19 cellular contexts compared by ENCODE assay signal in the genomic region with DNA sequence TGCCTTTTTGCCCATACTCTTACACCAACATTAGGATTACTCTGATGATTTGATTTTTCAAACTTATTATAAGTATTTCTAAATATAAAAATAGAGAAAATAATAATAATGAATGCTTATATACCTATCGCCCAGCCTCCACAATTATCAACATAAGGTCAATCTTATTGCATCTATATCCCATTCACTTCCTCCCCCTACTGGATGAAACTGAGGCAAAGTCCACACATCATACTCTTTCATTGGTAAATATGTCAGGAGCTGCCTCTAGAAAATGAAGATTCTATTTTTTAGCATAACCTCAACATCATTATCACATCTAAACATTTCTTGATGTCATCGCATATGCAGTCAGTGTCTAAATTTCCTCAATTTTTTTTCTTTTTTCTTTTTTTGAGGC. TPM values are rescaled to one million over a fixed set of nuclear protein-coding genes. Genes with fewer than 3 reads are reported as not detected.
DNase-seq lines count a peak whose midpoint lies in the region; ATAC-seq, FAIRE-seq and TF ChIP-seq lines count a peak whose summit lies in the region.
"Had no signal": no experiment of that assay in that cellular context is flagged by ENCODE, and none has a peak within 500 bp of the region (broad histone marks: within the 10 kb centered on the region; RNA-seq: fewer than 3 reads in every experiment).

No MANE protein-coding gene starts in this region.

- H3T11ph ChIP-seq in H9 (ENCODE audit: low read length), result no peak overlapping the region

- H3K56ac ChIP-seq in H9 (ENCODE audit: insufficient read length, low read depth, low read length), result no peak overlapping the region

- DNase-seq in A549 (ENCODE audit: low read depth in 1 of 2, low spot score in 1 of 2) (peak in 1 of 2 experiments; percentile 17), H9 (no peak), glutamatergic neuron (no peak), RCC 7860 (ENCODE audit: low spot score) (no peak), Ammon's horn (ENCODE audit: low spot score) (no peak), SKM-1 (lab: John Stamatoyannopoulos, UW; ENCODE audit: unreplicated experiment) (no peak)
- DNase-seq: activated CD8-positive, alpha-beta T cell treated with anti-CD3 and anti-CD28 coated beads for 36 hours; activated T-cell treated with anti-CD3 and anti-CD28 coated beads, Interleukin-2, amount 50 U/mL, for 48 hours; effector CD4-positive, alpha-beta T cell; foreskin melanocyte; GDM1; NCI-H2081; Peyer's patch; T-cell; WERI-Rb-1 had no signal

- H3K27ac ChIP-seq in A549 (peak overlapping the region; percentile 57 to 69; a peak in 5 of 6 replicates), H9 (ENCODE audit: insufficient read length, low read depth, low read length) (no peak overlapping the region), VCaP (peak overlapping the region; percentile 69)
- H3K27ac ChIP-seq: WERI-Rb-1 had no signal

- peak overlapping the region; percentile 74 for H3K4me2 ChIP-seq in A549
- no peak overlapping the region for H3K4me2 ChIP-seq in H9 (ENCODE audit: insufficient read depth, insufficient read length, low read length)

- POLR2A ChIA-PET in A549 (lab: Yijun Ruan, JAX), result no interaction called here

- no peak overlapping the region for H2BK15ac ChIP-seq in H9 (ENCODE audit: low read depth, low read length)

- H3K4me3 ChIP-seq in A549, result no peak overlapping the region
- H3K4me3 ChIP-seq: Peyer's patch had no signal

- H3K4me1 Mint-ChIP-seq in H9, result peaks cover 16 to 18% of the 10 kb centered on the region in 2 experiments
- H3K4me1 Mint-ChIP-seq in glutamatergic neuron (ENCODE audit: low read depth, unreplicated experiment), result no peaks in the 10 kb centered on the region
- H3K4me1 Mint-ChIP-seq: T-cell had no signal

- no peak overlapping the region for H3K4ac ChIP-seq in H9 (ENCODE audit: low read depth, low read length)

- no peak overlapping the region for H4K8ac ChIP-seq in H9 (replicated peaks; ENCODE audit: insufficient read length, low read depth, low read length)

- H3K79me1 ChIP-seq in H9 (ENCODE audit: insufficient read depth, low read depth, low read length, poor library complexity, severe bottlenecking), result no peaks in the 10 kb centered on the region

- no peaks in the 10 kb centered on the region for H3K27me3 ChIP-seq in H9 (ENCODE audit: insufficient read depth, low read length)
- H3K27me3 ChIP-seq: Peyer's patch had no signal

- ATAC-seq in A549, result no peak
- ATAC-seq in HG02884 (IDR thresholded peaks at IDR 0.05; ENCODE audit: unreplicated experiment), result no peak
- ATAC-seq: activated CD8-positive, alpha-beta T cell treated with anti-CD3 and anti-CD28 coated beads for 36 hours; T-cell had no signal

- no peaks in the 10 kb centered on the region for H3K36me3 Mint-ChIP-seq in H9 (ENCODE audit: insufficient read depth in 1 of 3, low read depth in 3 of 3)
- H3K36me3 Mint-ChIP-seq in glutamatergic neuron (ENCODE audit: unreplicated experiment), result no peaks in the 10 kb centered on the region
- H3K36me3 Mint-ChIP-seq: activated naive CD8-positive, alpha-beta T cell; T-cell had no signal

- TF ChIP-seq RAD21 in A549 (conservative IDR thresholded peaks at IDR 0.05 in 1 of 2, IDR thresholded peaks at IDR 0.05 in 1 of 2), result peak; percentile 43 to 49; a peak in 4 of 5 replicates

- H3K27ac Mint-ChIP-seq in H9 (no peak overlapping the region), glutamatergic neuron (ENCODE audit: unreplicated experiment) (no peak overlapping the region)
- H3K27ac Mint-ChIP-seq: activated CD8-positive, alpha-beta T cell treated with anti-CD3 and anti-CD28 coated beads for 36 hours; activated naive CD8-positive, alpha-beta T cell; T-cell had no signal

- H3K9ac ChIP-seq in H9 (ENCODE audit: extremely low read depth, insufficient read length, low read length), result no peak overlapping the region

- H2AFZ ChIP-seq in H9 (ENCODE audit: low read length), result no peak overlapping the region

- H2BK120ac ChIP-seq in H9 (ENCODE audit: low read depth, low read length, poor library complexity, severe bottlenecking), result no peak overlapping the region

- H2BK12ac ChIP-seq in H9 (ENCODE audit: insufficient read length, low read depth, low read length), result no peak overlapping the region

- H3K27me3 Mint-ChIP-seq in H9 (ENCODE audit: low read depth) (no peaks in the 10 kb centered on the region), glutamatergic neuron (ENCODE audit: unreplicated experiment) (no peaks in the 10 kb centered on the region)
- H3K27me3 Mint-ChIP-seq: activated CD8-positive, alpha-beta T cell treated with anti-CD3 and anti-CD28 coated beads for 36 hours; activated naive CD8-positive, alpha-beta T cell; T-cell had no signal

- no peaks in the 10 kb centered on the region; the same call in 1 of the 2 replicates for H3K79me2 ChIP-seq in H9 (ENCODE audit: insufficient read depth, low read length)

- no peak overlapping the region for H3K4me3 Mint-ChIP-seq in H9
- H3K4me3 Mint-ChIP-seq in glutamatergic neuron (ENCODE audit: unreplicated experiment), result no peak overlapping the region
- H3K4me3 Mint-ChIP-seq: activated CD8-positive, alpha-beta T cell treated with anti-CD3 and anti-CD28 coated beads for 36 hours; activated naive CD8-positive, alpha-beta T cell; T-cell had no signal

- TF ChIP-seq EP300 in A549 (IDR thresholded peaks at IDR 0.05), result no peak

- H3K23me2 ChIP-seq in H9 (ENCODE audit: insufficient read length, low read depth, low read length, poor library complexity, severe bottlenecking), result no peaks in the 10 kb centered on the region

- no peaks in the 10 kb centered on the region for H3K9me3 Mint-ChIP-seq in H9
- H3K9me3 Mint-ChIP-seq in glutamatergic neuron (ENCODE audit: unreplicated experiment), result no peaks in the 10 kb centered on the region
- H3K9me3 Mint-ChIP-seq: activated CD8-positive, alpha-beta T cell treated with anti-CD3 and anti-CD28 coated beads for 36 hours had no signal

- H3K14ac ChIP-seq in H9 (ENCODE audit: insufficient read depth, low read length), result no peak overlapping the region

- no peak overlapping the region for H3K23ac ChIP-seq in H9 (ENCODE audit: insufficient read length, low read depth, low read length)

- H2BK5ac ChIP-seq in H9 (ENCODE audit: insufficient read length, low read length), result no peak overlapping the region

- H3K18ac ChIP-seq in H9 (ENCODE audit: insufficient read length, low read depth, low read length), result no peak overlapping the region

- no peaks in the 10 kb centered on the region for H4K20me1 ChIP-seq in H9 (ENCODE audit: control insufficient read depth, insufficient read depth, insufficient read length)

- no peak overlapping the region for H2BK20ac ChIP-seq in H9 (ENCODE audit: low read depth, low read length, poor library complexity, severe bottlenecking)

- no peak overlapping the region for H4K91ac ChIP-seq in H9 (ENCODE audit: insufficient read length, low read depth, low read length)

- H2AK5ac ChIP-seq in H9 (ENCODE audit: insufficient read length, low read length), result no peak overlapping the region

- TF ChIP-seq CTCF in A549 (IDR thresholded peaks at IDR 0.05) (peak; percentile 31), H9 (conservative IDR thresholded peaks at IDR 0.05) (peak; percentile 59), VCaP (conservative IDR thresholded peaks at IDR 0.05) (no peak), glutamatergic neuron (IDR thresholded peaks at IDR 0.05; ENCODE audit: partially characterized antibody, unreplicated experiment) (peak; percentile 14)

- CTCF ChIA-PET in A549 (lab: Yijun Ruan, JAX), result interaction anchor here (0.9 to 2.4 kb wide), 7 partner anchors 11 to 155 kb away, joined by 3 to 17 read pairs (median 4); no protein-coding TSS in a partner anchor

- FAIRE-seq in A549 (lab: Jason Lieb, UNC), result no peak
- no peak for FAIRE-seq in RCC 7860 (lab: Jason Lieb, UNC)
- FAIRE-seq: GM12892 had no signal

- no peak for TF ChIP-seq POLR2A in A549 (IDR thresholded peaks at IDR 0.05; ENCODE audit: low read length)

- 90% methylated on average over 2 of the region's 2 CpGs for WGBS in A549 (ENCODE audit: missing lambda C conversion rate)
- WGBS in H9 (ENCODE audit: extremely low coverage, insufficient read length, low lambda C conversion rate), result no CpG with 5 or more reads among the region's 2 CpGs

- H3K9me3 ChIP-seq in A549, result no peaks in the 10 kb centered on the region
- no peaks in the 10 kb centered on the region for H3K9me3 ChIP-seq in H9 (ENCODE audit: control insufficient read depth, low read depth, low read length)
- H3K9me3 ChIP-seq: Peyer's patch had no signal

- H3K4me1 ChIP-seq in A549, result peaks cover 72% of the 10 kb centered on the region
- peaks cover 8% of the 10 kb centered on the region for H3K4me1 ChIP-seq in H9 (ENCODE audit: insufficient read depth, low read length)

- no peak overlapping the region for H4K5ac ChIP-seq in H9 (ENCODE audit: insufficient read length, low read depth, low read length)

TF ChIP-seq in A549, 52 proteins besides CTCF, POLR2A, EP300 and RAD21:
- TF ChIP-seq SMC3 (IDR thresholded peaks at IDR 0.05) (peak; percentile 24; the same call in 1 of the 3 replicates), E2F6 (IDR thresholded peaks at IDR 0.05; ENCODE audit: borderline replicate concordance, low read depth) (no peak)

RNA-seq across cellular contexts. Expression of gene SH3RF2, which starts 44.3 kb away (rescaled TPM):
- polyA plus RNA-seq in A549 (2011; rRNA removed) (6.0 and 6.9 TPM in 2 replicates), A549 (2017; fragmentation: RNase III; extraction: RNeasy Plus Mini Kit Qiagen cat#74134 plus additional on column Dnase treatment) (3.9 to 4.1 TPM (median 4.1 TPM) in 3 replicates)
- 4.0 and 4.1 TPM in 2 replicates for polyA plus RNA-seq in A549 (2012; cell fraction: cytosol; rRNA removed)
- 9.6 and 11.8 TPM in 2 replicates for polyA plus RNA-seq in A549 (2012; cell fraction: nucleus; rRNA removed)
- polyA minus RNA-seq in A549 (2011; rRNA and poly(A)+ RNA removed), result 11.5 and 13.2 TPM in 2 replicates
- total RNA-seq in H9 (2021) (0.66 and 0.88 TPM in 2 replicates), glutamatergic neuron (ENCODE audit: unreplicated experiment) (not detected)
- total RNA-seq: activated CD8-positive, alpha-beta T cell treated with anti-CD3 and anti-CD28 coated beads for 36 hours had no signal
